1 cellular context compared by ENCODE assay signal in the genomic region with DNA sequence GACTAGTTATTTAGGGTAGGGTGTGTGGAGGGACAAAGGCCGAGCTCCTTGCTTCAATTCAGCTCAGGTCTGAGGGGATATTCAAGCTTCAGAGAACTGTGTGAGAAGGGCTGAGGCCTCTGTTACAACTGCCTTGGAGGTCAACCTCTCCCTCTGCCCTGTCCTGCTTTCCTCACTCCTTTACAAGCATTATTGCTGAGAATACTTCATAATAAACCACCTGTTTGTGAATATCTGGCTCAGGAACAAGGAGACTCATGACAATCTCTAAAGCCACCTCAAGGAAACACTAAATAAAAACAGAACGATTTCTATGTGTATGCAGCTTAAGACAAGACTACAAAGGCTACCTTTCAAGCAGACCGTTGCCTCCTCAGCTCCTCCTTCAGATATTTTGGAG.
TF ChIP-seq lines count a peak whose summit lies in the region.

No MANE protein-coding gene starts in this region.

TF ChIP-seq in H1, 55 proteins besides CTCF, POLR2A, EP300 and RAD21:
- TF ChIP-seq SUZ12 (IDR thresholded peaks at IDR 0.05; ENCODE audit: low read length) = no peak
